Comparison of ENCODE assay signal across 8 cellular contexts in the genomic region with DNA sequence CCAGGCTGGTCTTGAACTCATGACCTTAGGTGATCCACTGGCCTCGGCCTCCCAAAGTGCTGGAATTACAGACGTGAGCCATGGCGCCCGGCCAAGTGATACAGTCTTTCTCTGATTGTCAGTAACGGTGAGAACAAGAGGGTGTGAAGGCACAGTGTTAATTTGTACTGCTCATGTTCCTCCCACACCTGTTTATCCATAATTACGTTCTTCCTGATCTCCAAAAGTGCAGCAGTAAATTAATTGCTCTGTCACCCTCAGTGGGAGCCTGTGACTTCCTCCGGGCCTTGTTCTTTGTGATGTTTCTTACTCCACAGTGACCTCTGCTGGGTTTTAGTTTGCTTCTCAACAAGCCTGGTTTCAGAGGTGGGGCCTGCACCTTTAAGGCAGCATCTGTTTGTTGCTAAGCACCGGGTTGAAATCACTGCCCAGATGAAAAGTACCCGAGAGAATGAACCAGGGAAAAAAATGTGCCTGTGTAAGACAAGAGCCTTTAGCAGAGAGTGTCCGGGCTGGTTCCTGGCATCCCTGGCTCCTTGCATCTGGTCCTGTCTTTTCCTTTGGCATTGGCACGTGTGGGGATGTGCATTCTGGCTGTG.
DNase-seq lines count a peak whose midpoint lies in the region; ATAC-seq lines count a peak whose summit lies in the region.

No MANE protein-coding gene starts in this region.

- H3K9ac ChIP-seq in mesendoderm (ENCODE audit: low read length), result no peak overlapping the region

- H3K4me1 ChIP-seq in mesendoderm (ENCODE audit: control insufficient read depth, low read depth, low read length), result no peaks in the 10 kb centered on the region

- H3K27me3 ChIP-seq in mesendoderm (ENCODE audit: insufficient read depth, low read length, poor library complexity), result no peaks in the 10 kb centered on the region

- H3K4me1 Mint-ChIP-seq in effector memory CD8-positive, alpha-beta T cell (ENCODE audit: low read depth in 2 of 2), result peaks cover 16 to 17% of the 10 kb centered on the region in 2 donors

- H3K27ac Mint-ChIP-seq in effector memory CD8-positive, alpha-beta T cell, result peak overlapping the region in 1 of 2 donors; percentile 25

- peak; percentile 58 for ATAC-seq in GM21528 (IDR thresholded peaks at IDR 0.05; ENCODE audit: low FRiP score, unreplicated experiment)
- ATAC-seq in effector memory CD8-positive, alpha-beta T cell (replicated peaks), result peak; percentile 62

- no CpG with 5 or more reads among the region's 11 CpGs for WGBS in mesendoderm (ENCODE audit: extremely low coverage, insufficient coverage, low lambda C conversion rate)

- H3K9me3 Mint-ChIP-seq in effector memory CD8-positive, alpha-beta T cell, result no peaks in the 10 kb centered on the region

- no peaks in the 10 kb centered on the region for H3K36me3 ChIP-seq in mesendoderm (ENCODE audit: control insufficient read depth, insufficient read depth, low read length)

- no peaks in the 10 kb centered on the region for H3K36me3 Mint-ChIP-seq in effector memory CD8-positive, alpha-beta T cell (ENCODE audit: insufficient read depth)

- H3K23ac ChIP-seq in mesendoderm (ENCODE audit: low read length), result no peak overlapping the region

- H3K27me3 Mint-ChIP-seq in effector memory CD8-positive, alpha-beta T cell, result no peaks in the 10 kb centered on the region

- no peak overlapping the region for H3K4ac ChIP-seq in mesendoderm (ENCODE audit: low read depth, low read length)

- H3K4me2 ChIP-seq in mesendoderm (ENCODE audit: low read length), result no peak overlapping the region

- no peak overlapping the region for H2BK120ac ChIP-seq in mesendoderm (ENCODE audit: low read depth, low read length)

- no peak overlapping the region for H4K5ac ChIP-seq in mesendoderm (ENCODE audit: low read length)

- DNase-seq in DMS79 treated with DMSO at 0.1 percent for 48 hours (lab: John Stamatoyannopoulos, UW) (peak; percentile 72), HS-5 (ENCODE audit: low read depth) (peak; percentile 68), NCI-H748 treated with DMSO at 0.1 percent for 48 hours (lab: John Stamatoyannopoulos, UW) (peak; percentile 97), mesendoderm (peak; percentile 96), superior temporal gyrus (ENCODE audit: extremely low spot score) (peak; percentile 90)
- peak; percentile 51 to 62 for DNase-seq in activated CD4-positive, alpha-beta T cell treated with anti-CD3 and anti-CD28 coated beads, Interleukin-2, amount 50 U/mL, for 48 hours
- DNase-seq in effector memory CD8-positive, alpha-beta T cell, result peak; percentile 37 to 63 (median 58)

- H2AK5ac ChIP-seq in mesendoderm (ENCODE audit: low read length), result no peak overlapping the region

- H4K8ac ChIP-seq in mesendoderm (ENCODE audit: low read depth, low read length), result no peak overlapping the region

- no peak overlapping the region for H2BK15ac ChIP-seq in mesendoderm (replicated peaks; ENCODE audit: low read depth)

- no peak overlapping the region for H3K56ac ChIP-seq in mesendoderm (ENCODE audit: low read length)

- H3K27ac ChIP-seq in mesendoderm (ENCODE audit: low read depth, low read length), result no peak overlapping the region

- no peak overlapping the region for H3K4me3 Mint-ChIP-seq in effector memory CD8-positive, alpha-beta T cell

- no peak overlapping the region for H2BK5ac ChIP-seq in mesendoderm (ENCODE audit: low read length)

- H3K4me3 ChIP-seq in mesendoderm (ENCODE audit: low read length), result no peak overlapping the region

- H3K18ac ChIP-seq in mesendoderm (ENCODE audit: low read length), result no peak overlapping the region

- H3K79me2 ChIP-seq in mesendoderm (ENCODE audit: control insufficient read depth, insufficient read depth, low read length), result no peaks in the 10 kb centered on the region

- no peaks in the 10 kb centered on the region for H3K79me1 ChIP-seq in mesendoderm (ENCODE audit: low read length)
